Comparison of ENCODE assay signal across 8 cellular contexts in genomic region chr17:77145635-77146632, GRCh38. TPM values are rescaled to one million over a fixed set of nuclear protein-coding genes. Genes with fewer than 3 reads are reported as not detected.
A peak's percentile ranks its signal among the peaks of the same experiment; 100 is the strongest.
DNase-seq lines count a peak whose midpoint lies in the region; ATAC-seq and TF ChIP-seq lines count a peak whose summit lies in the region.

No MANE protein-coding gene starts in this region.

- H3K27ac Mint-ChIP-seq in T-helper 2 cell treated with Interferon-gamma antibody and Interleukin-4, amounts not matched to agents 5 μg/mL and 100 μg/mL, for 36 hours = peak overlapping the region; percentile 69

- peak overlapping the region; percentile 43 for H3K4me3 Mint-ChIP-seq in T-helper 2 cell treated with Interferon-gamma antibody and Interleukin-4, amounts not matched to agents 5 μg/mL and 100 μg/mL, for 36 hours

- H3K4me1 ChIP-seq in osteoblast (ENCODE audit: insufficient read depth, low read length) = peaks cover 37% of the 10 kb centered on the region

- no peaks in the 10 kb centered on the region for H3K27me3 Mint-ChIP-seq in T-helper 2 cell treated with Interferon-gamma antibody and Interleukin-4, amounts not matched to agents 5 μg/mL and 100 μg/mL, for 36 hours (ENCODE audit: low read depth)

- peaks cover 62% of the 10 kb centered on the region for H3K36me3 ChIP-seq in osteoblast (ENCODE audit: insufficient read depth, low read length)

- no peaks in the 10 kb centered on the region for H3K9me3 Mint-ChIP-seq in T-helper 2 cell treated with Interferon-gamma antibody and Interleukin-4, amounts not matched to agents 5 μg/mL and 100 μg/mL, for 36 hours

- TF ChIP-seq CTCF in GM13977 (IDR thresholded peaks at IDR 0.05; ENCODE audit: extremely low read depth, insufficient read depth, missing control alignments) = no peak
- peak; percentile 24 for TF ChIP-seq CTCF in fibroblast of villous mesenchyme (IDR thresholded peaks at IDR 0.05; ENCODE audit: insufficient read depth, low read depth, low read length)
- peak; percentile 35 for TF ChIP-seq CTCF in osteoblast (IDR thresholded peaks at IDR 0.05; ENCODE audit: extremely low read depth, low read depth, low read length)

- H3K79me2 ChIP-seq in osteoblast (ENCODE audit: insufficient read depth, low read length) = peaks cover 91% of the 10 kb centered on the region

- in situ Hi-C loops in ACHN (cut with HindIII; ENCODE audit: low pct_ligation_motif_present, low pct_unique_long_range_greater_than_20kb, low sequenced_read_pairs) (no loop called here), GM13977 (cut with MboI; ENCODE audit: low pct_unique_long_range_greater_than_20kb, low sequenced_read_pairs, unreplicated experiment) (no loop called here)

- peak; percentile 80 for DNase-seq in ACHN
- DNase-seq in GM13977 (ENCODE audit: low spot score) = peak; percentile 49
- DNase-seq in T-helper 2 cell treated with Interferon-gamma antibody and Interleukin-4, amounts not matched to agents 5 μg/mL and 100 μg/mL, for 36 hours (ENCODE audit: low spot score) = no peak
- DNase-seq in fibroblast of villous mesenchyme (ENCODE audit: low read depth) = peak; percentile 78
- peak; percentile 87 for DNase-seq in osteoblast (ENCODE audit: insufficient read length, low spot score, missing footprints)
- DNase-seq in SKM-1 (lab: John Stamatoyannopoulos, UW; ENCODE audit: unreplicated experiment) = no peak
- no peak for DNase-seq in activated T-cell treated with anti-CD3 and anti-CD28 coated beads, Interleukin-2, amount 50 U/mL, for 48 hours

- H4K20me1 ChIP-seq in osteoblast (ENCODE audit: insufficient read depth, low read length) = peaks cover 6% of the 10 kb centered on the region

- H3K4me3 ChIP-seq in fibroblast of villous mesenchyme (ENCODE audit: low read depth, low read length) (peak overlapping the region; percentile 2), osteoblast (ENCODE audit: insufficient read depth, low read length) (peak overlapping the region; percentile 21)

- peaks cover 66% of the 10 kb centered on the region for H3K36me3 Mint-ChIP-seq in T-helper 2 cell treated with Interferon-gamma antibody and Interleukin-4, amounts not matched to agents 5 μg/mL and 100 μg/mL, for 36 hours (ENCODE audit: low read depth)

- peaks cover 45% of the 10 kb centered on the region for H3K4me1 Mint-ChIP-seq in T-helper 2 cell treated with Interferon-gamma antibody and Interleukin-4, amounts not matched to agents 5 μg/mL and 100 μg/mL, for 36 hours (ENCODE audit: low read depth)

- no peak overlapping the region for H2AFZ ChIP-seq in osteoblast (ENCODE audit: low read length)

- ATAC-seq in GM21423 (IDR thresholded peaks at IDR 0.05; ENCODE audit: unreplicated experiment) = no peak

- no peaks in the 10 kb centered on the region for H3K27me3 ChIP-seq in osteoblast (ENCODE audit: insufficient read depth, low read length)

- H3K9me3 ChIP-seq in osteoblast (ENCODE audit: low read depth, low read length) = no peaks in the 10 kb centered on the region

- peak overlapping the region; percentile 40 for H3K4me2 ChIP-seq in osteoblast (ENCODE audit: insufficient read depth, low read length)

- H3K27ac ChIP-seq in osteoblast (ENCODE audit: low read depth, low read length) = peak overlapping the region; percentile 32

RNA-seq across cellular contexts. Expression of gene SEC14L1, which starts 5.2 kb away (rescaled TPM):
- 51.2 and 101 TPM in 2 replicates for total RNA-seq in fibroblast of villous mesenchyme
- total RNA-seq in osteoblast = 53.6 and 71.3 TPM in 2 replicates

Comparison
In these comparisons a context has a peak if more than half of its experiments do, and no peak if none do; other contexts are left out.
1. DNase-seq: peak in ACHN (single experiment), GM13977 (single experiment), fibroblast of villous mesenchyme (single experiment) and osteoblast (single experiment); none in T-helper 2 cell treated with Interferon-gamma antibody and Interleukin-4, amounts not matched to agents 5 μg/mL and 100 μg/mL, for 36 hours (single experiment), SKM-1 (single experiment) and activated T-cell treated with anti-CD3 and anti-CD28 coated beads, Interleukin-2, amount 50 U/mL, for 48 hours (0 of 2).